In the genomic region with DNA sequence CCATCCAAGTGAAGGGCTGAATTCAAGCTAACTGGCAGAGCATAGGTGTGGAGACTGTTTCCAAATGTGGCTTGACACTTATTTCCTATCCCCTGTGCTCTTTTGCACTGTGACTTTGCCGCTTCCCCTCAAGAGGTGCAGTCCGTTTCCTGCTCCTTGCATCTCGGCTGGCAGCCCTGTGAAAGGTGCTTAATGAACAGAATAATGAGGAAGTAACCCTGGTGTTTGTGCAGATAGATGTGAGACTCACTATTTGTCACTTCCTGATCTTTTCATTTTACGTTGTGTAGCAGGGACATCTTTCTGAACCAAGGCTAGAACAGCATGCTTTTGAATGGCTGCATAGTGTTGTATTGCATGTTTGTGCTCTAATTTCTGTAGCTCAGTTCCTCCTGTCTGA, we compare ENCODE assay signal across 11 cellular contexts.
DNase-seq lines count a peak whose midpoint lies in the region; ATAC-seq and TF ChIP-seq lines count a peak whose summit lies in the region.
"Had no signal": no experiment of that assay in that cellular context is flagged by ENCODE, and none has a peak within 500 bp of the region (broad histone marks: within the 10 kb centered on the region; RNA-seq: fewer than 3 reads in every experiment).

No MANE protein-coding gene starts in this region.

- CTCF ChIA-PET in WTC11 (lab: Charles Lee) = no interaction called here

- peaks cover 98% of the 10 kb centered on the region for H3K36me3 Mint-ChIP-seq in activated T-cell treated with anti-CD3 and anti-CD28 coated beads, Interleukin-2, amount 50 U/mL, for 24 hours (ENCODE audit: low read depth)
- peaks cover 66% of the 10 kb centered on the region for H3K36me3 Mint-ChIP-seq in WTC11
- H3K36me3 Mint-ChIP-seq in stimulated activated memory B cell treated with anti-CD40 and anti-IgM and Interleukin-4, amounts not matched to agents 10 μg/mL and 1 μg/mL and 100 μg/mL, for 72 hours = peaks cover 70% of the 10 kb centered on the region

- POLR2A ChIA-PET in WTC11 (lab: Charles Lee) = no interaction called here

- H3K4me3 Mint-ChIP-seq in activated T-cell treated with anti-CD3 and anti-CD28 coated beads, Interleukin-2, amount 50 U/mL, for 24 hours = no peak overlapping the region
- H3K4me3 Mint-ChIP-seq in WTC11 = no peak overlapping the region
- H3K4me3 Mint-ChIP-seq in stimulated activated memory B cell treated with anti-CD40 and anti-IgM and Interleukin-4, amounts not matched to agents 10 μg/mL and 1 μg/mL and 100 μg/mL, for 72 hours = peak overlapping the region; percentile 31

- H3K27me3 Mint-ChIP-seq in activated T-cell treated with anti-CD3 and anti-CD28 coated beads, Interleukin-2, amount 50 U/mL, for 24 hours = no peaks in the 10 kb centered on the region
- H3K27me3 Mint-ChIP-seq in WTC11 (ENCODE audit: low read depth) = no peaks in the 10 kb centered on the region
- no peaks in the 10 kb centered on the region for H3K27me3 Mint-ChIP-seq in stimulated activated memory B cell treated with anti-CD40 and anti-IgM and Interleukin-4, amounts not matched to agents 10 μg/mL and 1 μg/mL and 100 μg/mL, for 72 hours

- ATAC-seq in HG03378 (IDR thresholded peaks at IDR 0.05; ENCODE audit: unreplicated experiment) (peak; percentile 72), WTC11 (no peak), GM19351 (IDR thresholded peaks at IDR 0.05; ENCODE audit: unreplicated experiment) (no peak)
- ATAC-seq in stimulated activated memory B cell treated with anti-CD40 and anti-IgM and Interleukin-4, amounts not matched to agents 10 μg/mL and 1 μg/mL and 100 μg/mL, for 72 hours = peak; percentile 94

- H3K9me3 Mint-ChIP-seq in activated T-cell treated with anti-CD3 and anti-CD28 coated beads, Interleukin-2, amount 50 U/mL, for 24 hours = no peaks in the 10 kb centered on the region
- no peaks in the 10 kb centered on the region for H3K9me3 Mint-ChIP-seq in WTC11
- no peaks in the 10 kb centered on the region for H3K9me3 Mint-ChIP-seq in stimulated activated memory B cell treated with anti-CD40 and anti-IgM and Interleukin-4, amounts not matched to agents 10 μg/mL and 1 μg/mL and 100 μg/mL, for 72 hours

- peak overlapping the region; percentile 23 for H3K27ac Mint-ChIP-seq in activated T-cell treated with anti-CD3 and anti-CD28 coated beads, Interleukin-2, amount 50 U/mL, for 24 hours
- 0 out of 2 replicates have a peak overlapping the region, but pooled peaks have one; percentile 25 for H3K27ac Mint-ChIP-seq in WTC11
- peak overlapping the region; percentile 80 for H3K27ac Mint-ChIP-seq in stimulated activated memory B cell treated with anti-CD40 and anti-IgM and Interleukin-4, amounts not matched to agents 10 μg/mL and 1 μg/mL and 100 μg/mL, for 72 hours

- no peak for DNase-seq in activated T-cell treated with anti-CD3 and anti-CD28 coated beads, Interleukin-2, amount 50 U/mL, for 24 hours
- DNase-seq in activated T-cell treated with anti-CD3 and anti-CD28 coated beads, Interleukin-2, amount 50 U/mL, for 48 hours = no peak
- DNase-seq in WTC11 (ENCODE audit: low spot score) (no peak), medulla oblongata (ENCODE audit: extremely low spot score) (no peak), inferior parietal cortex (ENCODE audit: extremely low spot score) (no peak)
- DNase-seq: esophagus squamous epithelium, mesendoderm, NCI-H2029 treated with DMSO at 0.1 percent for 48 hours had no signal

- TF ChIP-seq CTCF in WTC11 (IDR thresholded peaks at IDR 0.05) = no peak

- peaks cover 24% of the 10 kb centered on the region for H3K4me1 Mint-ChIP-seq in activated T-cell treated with anti-CD3 and anti-CD28 coated beads, Interleukin-2, amount 50 U/mL, for 24 hours (ENCODE audit: low read depth)
- no peaks in the 10 kb centered on the region for H3K4me1 Mint-ChIP-seq in WTC11
- peaks cover 21% of the 10 kb centered on the region for H3K4me1 Mint-ChIP-seq in stimulated activated memory B cell treated with anti-CD40 and anti-IgM and Interleukin-4, amounts not matched to agents 10 μg/mL and 1 μg/mL and 100 μg/mL, for 72 hours

TF ChIP-seq in WTC11, 78 proteins besides CTCF, POLR2A, EP300 and RAD21:
- no peak for TF ChIP-seq KAT7 (CRISPR knock-in tag; IDR thresholded peaks at IDR 0.05; ENCODE audit: borderline replicate concordance)
- no peak for TF ChIP-seq CBFB (CRISPR knock-in tag; IDR thresholded peaks at IDR 0.05; ENCODE audit: low read depth)
- TF ChIP-seq, protein P1, sequence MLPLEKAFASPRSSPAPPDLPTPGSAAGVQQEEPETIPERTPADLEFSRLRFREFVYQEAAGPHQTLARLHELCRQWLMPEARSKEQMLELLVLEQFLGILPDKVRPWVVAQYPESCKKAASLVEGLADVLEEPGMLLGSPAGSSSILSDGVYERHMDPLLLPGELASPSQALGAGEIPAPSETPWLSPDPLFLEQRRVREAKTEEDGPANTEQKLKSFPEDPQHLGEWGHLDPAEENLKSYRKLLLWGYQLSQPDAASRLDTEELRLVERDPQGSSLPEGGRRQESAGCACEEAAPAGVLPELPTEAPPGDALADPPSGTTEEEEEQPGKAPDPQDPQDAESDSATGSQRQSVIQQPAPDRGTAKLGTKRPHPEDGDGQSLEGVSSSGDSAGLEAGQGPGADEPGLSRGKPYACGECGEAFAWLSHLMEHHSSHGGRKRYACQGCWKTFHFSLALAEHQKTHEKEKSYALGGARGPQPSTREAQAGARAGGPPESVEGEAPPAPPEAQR (CRISPR knock-in tag; IDR thresholded peaks at IDR 0.05) = no peak
- no peak for TF ChIP-seq NR2C2 (CRISPR knock-in tag; IDR thresholded peaks at IDR 0.05)
- no peak for TF ChIP-seq FOXK1 (CRISPR knock-in tag; IDR thresholded peaks at IDR 0.05)
- no peak for TF ChIP-seq CREB1 (CRISPR knock-in tag; IDR thresholded peaks at IDR 0.05)
- TF ChIP-seq ETV6 (CRISPR knock-in tag; IDR thresholded peaks at IDR 0.05) = no peak
- no peak for TF ChIP-seq NFE2L1 (CRISPR knock-in tag; IDR thresholded peaks at IDR 0.05)
- no peak for TF ChIP-seq NR3C1 (CRISPR knock-in tag; conservative IDR thresholded peaks at IDR 0.05; ENCODE audit: low read depth)
- TF ChIP-seq, protein P2, sequence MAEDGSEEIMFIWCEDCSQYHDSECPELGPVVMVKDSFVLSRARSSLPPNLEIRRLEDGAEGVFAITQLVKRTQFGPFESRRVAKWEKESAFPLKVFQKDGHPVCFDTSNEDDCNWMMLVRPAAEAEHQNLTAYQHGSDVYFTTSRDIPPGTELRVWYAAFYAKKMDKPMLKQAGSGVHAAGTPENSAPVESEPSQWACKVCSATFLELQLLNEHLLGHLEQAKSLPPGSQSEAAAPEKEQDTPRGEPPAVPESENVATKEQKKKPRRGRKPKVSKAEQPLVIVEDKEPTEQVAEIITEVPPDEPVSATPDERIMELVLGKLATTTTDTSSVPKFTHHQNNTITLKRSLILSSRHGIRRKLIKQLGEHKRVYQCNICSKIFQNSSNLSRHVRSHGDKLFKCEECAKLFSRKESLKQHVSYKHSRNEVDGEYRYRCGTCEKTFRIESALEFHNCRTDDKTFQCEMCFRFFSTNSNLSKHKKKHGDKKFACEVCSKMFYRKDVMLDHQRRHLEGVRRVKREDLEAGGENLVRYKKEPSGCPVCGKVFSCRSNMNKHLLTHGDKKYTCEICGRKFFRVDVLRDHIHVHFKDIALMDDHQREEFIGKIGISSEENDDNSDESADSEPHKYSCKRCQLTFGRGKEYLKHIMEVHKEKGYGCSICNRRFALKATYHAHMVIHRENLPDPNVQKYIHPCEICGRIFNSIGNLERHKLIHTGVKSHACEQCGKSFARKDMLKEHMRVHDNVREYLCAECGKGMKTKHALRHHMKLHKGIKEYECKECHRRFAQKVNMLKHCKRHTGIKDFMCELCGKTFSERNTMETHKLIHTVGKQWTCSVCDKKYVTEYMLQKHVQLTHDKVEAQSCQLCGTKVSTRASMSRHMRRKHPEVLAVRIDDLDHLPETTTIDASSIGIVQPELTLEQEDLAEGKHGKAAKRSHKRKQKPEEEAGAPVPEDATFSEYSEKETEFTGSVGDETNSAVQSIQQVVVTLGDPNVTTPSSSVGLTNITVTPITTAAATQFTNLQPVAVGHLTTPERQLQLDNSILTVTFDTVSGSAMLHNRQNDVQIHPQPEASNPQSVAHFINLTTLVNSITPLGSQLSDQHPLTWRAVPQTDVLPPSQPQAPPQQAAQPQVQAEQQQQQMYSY (CRISPR knock-in tag; IDR thresholded peaks at IDR 0.05) = no peak
- TF ChIP-seq, protein P3, sequence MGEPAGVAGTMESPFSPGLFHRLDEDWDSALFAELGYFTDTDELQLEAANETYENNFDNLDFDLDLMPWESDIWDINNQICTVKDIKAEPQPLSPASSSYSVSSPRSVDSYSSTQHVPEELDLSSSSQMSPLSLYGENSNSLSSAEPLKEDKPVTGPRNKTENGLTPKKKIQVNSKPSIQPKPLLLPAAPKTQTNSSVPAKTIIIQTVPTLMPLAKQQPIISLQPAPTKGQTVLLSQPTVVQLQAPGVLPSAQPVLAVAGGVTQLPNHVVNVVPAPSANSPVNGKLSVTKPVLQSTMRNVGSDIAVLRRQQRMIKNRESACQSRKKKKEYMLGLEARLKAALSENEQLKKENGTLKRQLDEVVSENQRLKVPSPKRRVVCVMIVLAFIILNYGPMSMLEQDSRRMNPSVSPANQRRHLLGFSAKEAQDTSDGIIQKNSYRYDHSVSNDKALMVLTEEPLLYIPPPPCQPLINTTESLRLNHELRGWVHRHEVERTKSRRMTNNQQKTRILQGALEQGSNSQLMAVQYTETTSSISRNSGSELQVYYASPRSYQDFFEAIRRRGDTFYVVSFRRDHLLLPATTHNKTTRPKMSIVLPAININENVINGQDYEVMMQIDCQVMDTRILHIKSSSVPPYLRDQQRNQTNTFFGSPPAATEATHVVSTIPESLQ (CRISPR knock-in tag; IDR thresholded peaks at IDR 0.05) = no peak
- no peak for TF ChIP-seq CREM (CRISPR knock-in tag; IDR thresholded peaks at IDR 0.05)
TF ChIP-seq in WTC11: peak in this region for 0.

Comparison
In these comparisons a context has a peak if more than half of its experiments do, and no peak if none do; other contexts are left out.
1. H3K27ac Mint-ChIP-seq: peak in every context shown above with its lines; median percentile 80 in stimulated activated memory B cell treated with anti-CD40 and anti-IgM and Interleukin-4, amounts not matched to agents 10 μg/mL and 1 μg/mL and 100 μg/mL, for 72 hours; 25 in WTC11; 23 in activated T-cell treated with anti-CD3 and anti-CD28 coated beads, Interleukin-2, amount 50 U/mL, for 24 hours.
2. ATAC-seq: peak in HG03378 (single experiment) and stimulated activated memory B cell treated with anti-CD40 and anti-IgM and Interleukin-4, amounts not matched to agents 10 μg/mL and 1 μg/mL and 100 μg/mL, for 72 hours (single experiment); none in WTC11 (single experiment) and GM19351 (single experiment).